ENCODE assay signal across 19 cellular contexts in the genomic region with DNA sequence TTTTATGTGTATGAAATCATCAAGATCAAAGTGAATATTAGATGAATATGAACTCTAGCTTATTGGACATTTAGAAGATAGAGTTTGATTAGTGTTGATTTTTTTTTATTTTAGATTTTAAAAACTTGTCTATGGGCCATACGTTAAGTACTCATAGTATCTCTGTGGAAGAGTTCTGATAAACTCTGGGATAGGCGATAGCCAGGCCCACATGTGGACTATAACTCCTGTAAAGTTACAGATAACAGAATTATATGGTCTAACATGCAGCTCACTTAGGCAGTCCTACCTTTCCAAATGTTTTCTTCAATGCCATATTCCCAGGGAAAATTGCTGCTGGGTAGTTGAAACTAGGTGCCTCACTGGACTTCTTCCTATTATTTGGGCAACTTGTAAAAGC.
"Had no signal": no experiment of that assay in that cellular context is flagged by ENCODE, and none has a peak within 500 bp of the region (broad histone marks: within the 10 kb centered on the region; RNA-seq: fewer than 3 reads in every experiment).

No MANE protein-coding gene starts in this region.

- H3K9me3 Mint-ChIP-seq: endodermal cell; naive thymus-derived CD8-positive, alpha-beta T cell; neural progenitor cell; stimulated activated naive B cell treated with anti-CD40 and anti-IgM and Interleukin-4, amounts not matched to agents 10 μg/mL and 1 μg/mL and 100 μg/mL, for 72 hours; type B pancreatic cell had no signal

- H3K36me3 ChIP-seq: neural progenitor cell, pancreas, prostate gland, right lobe of liver, spleen had no signal

- ATAC-seq: left colon; mucosa of descending colon; naive thymus-derived CD8-positive, alpha-beta T cell; pancreas; right lobe of liver; stimulated activated naive B cell treated with anti-CD40 and anti-IgM and Interleukin-4, amounts not matched to agents 10 μg/mL and 1 μg/mL and 100 μg/mL, for 72 hours had no signal

- H3K9me3 ChIP-seq: mucosa of descending colon, pancreas, prostate gland, right lobe of liver, spleen had no signal

- H3K36me3 Mint-ChIP-seq: neural progenitor cell had no signal

- H3K27ac Mint-ChIP-seq: endodermal cell, neural progenitor cell had no signal

- H3K27ac ChIP-seq: hepatocyte, neural progenitor cell, pancreas had no signal

- H3K4me3 ChIP-seq: hepatocyte, mucosa of descending colon, neural progenitor cell, pancreas, prostate gland, right lobe of liver, spleen had no signal

- H3K4me3 Mint-ChIP-seq: endodermal cell; neural progenitor cell; stimulated activated naive B cell treated with anti-CD40 and anti-IgM and Interleukin-4, amounts not matched to agents 10 μg/mL and 1 μg/mL and 100 μg/mL, for 72 hours; type B pancreatic cell had no signal

- H3K27me3 Mint-ChIP-seq: naive thymus-derived CD8-positive, alpha-beta T cell; stimulated activated naive B cell treated with anti-CD40 and anti-IgM and Interleukin-4, amounts not matched to agents 10 μg/mL and 1 μg/mL and 100 μg/mL, for 72 hours; type B pancreatic cell had no signal

- H3K27me3 ChIP-seq: hepatocyte, neural progenitor cell, pancreas, right lobe of liver, spleen had no signal

- DNase-seq: central memory CD4-positive, alpha-beta T cell; endodermal cell; foreskin melanocyte; head of caudate nucleus; left colon; mucosa of descending colon; naive thymus-derived CD8-positive, alpha-beta T cell; occipital lobe; pancreas; right lobe of liver; spleen; stimulated activated CD4-positive, alpha-beta T cell treated with anti-CD3 and anti-CD28 coated beads, Interleukin-15, amount 100 ng/mL, for 24 hours; stimulated activated CD4-positive, alpha-beta T cell treated with anti-CD3 and anti-CD28 coated beads, Interleukin-1b, Interleukin-23, amount 100 ng/mL, for 48 hours; stimulated activated CD4-positive, alpha-beta T cell treated with anti-CD3 and anti-CD28 coated beads, Interleukin-4, amount 100 ng/mL, for 24 hours; stimulated activated naive B cell treated with anti-CD40 and anti-IgM and Interleukin-4, amounts not matched to agents 10 μg/mL and 1 μg/mL and 100 μg/mL, for 72 hours had no signal

- H3K9ac ChIP-seq: neural progenitor cell had no signal

- H3K4me1 Mint-ChIP-seq: endodermal cell, neural progenitor cell had no signal

- H3K4me1 ChIP-seq: neural progenitor cell, prostate gland had no signal

- H3K4me2 ChIP-seq: hepatocyte, neural progenitor cell had no signal
